12 cellular contexts compared by ENCODE assay signal in genomic region chr6:140078552-140079126, GRCh38.
DNase-seq lines count a peak whose midpoint lies in the region; ATAC-seq, FAIRE-seq and TF ChIP-seq lines count a peak whose summit lies in the region.
"Had no signal": no experiment of that assay in that cellular context is flagged by ENCODE, and none has a peak within 500 bp of the region (broad histone marks: within the 10 kb centered on the region; RNA-seq: fewer than 3 reads in every experiment).

No MANE protein-coding gene starts in this region.

- no peak for TF ChIP-seq CTCF in fibroblast of villous mesenchyme (IDR thresholded peaks at IDR 0.05; ENCODE audit: insufficient read depth, low read depth, low read length)
- TF ChIP-seq CTCF in omental fat pad (IDR thresholded peaks at IDR 0.05) = no peak

- DNase-seq in AG08396 (ENCODE audit: low spot score) (peak; percentile 41), RCC 7860 (ENCODE audit: low spot score) (peak; percentile 11), fibroblast of villous mesenchyme (ENCODE audit: low read depth) (peak; percentile 92), omental fat pad (ENCODE audit: low spot score) (no peak), HUDEP-2 (lab: John Stamatoyannopoulos, UW; ENCODE audit: unreplicated experiment in 76 of 76) (no peak)
- DNase-seq in central memory CD4-positive, alpha-beta T cell = no peak
- DNase-seq: activated naive CD4-positive, alpha-beta T cell treated with anti-CD3 and anti-CD28 coated beads, Interleukin-2, amount 10 ng/mL, durations not matched to agents 7 days and 5 days; NCI-H774 had no signal

- H3K4me3 ChIP-seq in fibroblast of villous mesenchyme (ENCODE audit: low read depth, low read length) = no peak overlapping the region
- H3K4me3 ChIP-seq: BLaER1 had no signal

- FAIRE-seq in RCC 7860 (lab: Jason Lieb, UNC) = peak; percentile 24
- FAIRE-seq: TTC549 had no signal

- ATAC-seq in omental fat pad (ENCODE audit: low FRiP score) (peak; percentile 52), GM21526 (IDR thresholded peaks at IDR 0.05; ENCODE audit: low FRiP score, unreplicated experiment) (no peak), esophagus mucosa (no peak)

Comparison
In these comparisons a context has a peak if more than half of its experiments do, and no peak if none do; other contexts are left out.
1. DNase-seq: peak in AG08396 (single experiment), RCC 7860 (single experiment) and fibroblast of villous mesenchyme (single experiment); none in omental fat pad (single experiment), HUDEP-2 (0 of 76) and central memory CD4-positive, alpha-beta T cell (single experiment).